In the genomic region with DNA sequence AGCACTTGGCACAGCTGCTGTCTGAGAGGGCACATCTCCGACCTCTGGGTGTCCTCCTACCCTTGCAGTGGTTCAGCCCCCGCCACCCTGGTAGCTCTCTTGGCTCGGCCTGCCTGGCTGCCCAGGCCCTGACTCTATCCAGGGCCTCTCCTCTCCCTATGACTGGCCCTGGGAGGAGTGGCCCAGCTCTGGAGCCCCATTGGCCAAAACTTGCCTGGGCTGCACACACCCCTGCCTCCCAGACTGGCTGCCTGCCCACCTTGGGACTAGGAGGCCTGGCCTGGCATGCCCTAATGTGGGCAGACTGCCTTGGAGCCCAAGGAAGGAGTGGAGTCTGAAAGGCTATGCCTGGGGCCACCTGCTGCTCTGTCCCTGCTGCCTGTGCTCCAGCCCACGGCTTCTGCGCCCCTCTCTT, we compare ENCODE assay signal across 9 cellular contexts. TPM values are rescaled to one million over a fixed set of nuclear protein-coding genes. Genes with fewer than 3 reads are reported as not detected.
DNase-seq lines count a peak whose midpoint lies in the region; ATAC-seq and TF ChIP-seq lines count a peak whose summit lies in the region.
"Had no signal": no experiment of that assay in that cellular context is flagged by ENCODE, and none has a peak within 500 bp of the region (broad histone marks: within the 10 kb centered on the region; RNA-seq: fewer than 3 reads in every experiment).

No MANE protein-coding gene starts in this region.

- intact Hi-C loops in activated naive CD4-positive, alpha-beta T cell treated with anti-CD3 and anti-CD28 coated beads for 36 hours (cut with micrococcal nuclease): no loop called here

- TF ChIP-seq CTCF in lung (IDR thresholded peaks at IDR 0.05; ENCODE audit: control extremely low read depth, extremely low read depth): no peak
- TF ChIP-seq CTCF in GM20000 (IDR thresholded peaks at IDR 0.05; ENCODE audit: extremely low read depth, missing control alignments): no peak

- CTCF ChIA-PET in activated naive CD4-positive, alpha-beta T cell treated with anti-CD3 and anti-CD28 coated beads for 36 hours (lab: Charles Lee): no interaction called here

- ATAC-seq in lung (ENCODE audit: insufficient read depth, low FRiP score): peak; percentile 94

- H3K27me3 Mint-ChIP-seq in activated naive CD4-positive, alpha-beta T cell treated with anti-CD3 and anti-CD28 coated beads for 36 hours (ENCODE audit: low read depth): no peaks in the 10 kb centered on the region

- in situ Hi-C loops in ACHN (cut with HindIII; ENCODE audit: low pct_ligation_motif_present, low pct_unique_long_range_greater_than_20kb, low sequenced_read_pairs) (no loop called here), HAP-1 (cut with MboI; ENCODE audit: low sequenced_read_pairs) (no loop called here)

- H3K36me3 Mint-ChIP-seq in activated naive CD4-positive, alpha-beta T cell treated with anti-CD3 and anti-CD28 coated beads for 36 hours (ENCODE audit: low read depth): no peaks in the 10 kb centered on the region

- H3K4me1 ChIP-seq in lung (ENCODE audit: control insufficient read depth in 2 of 2, insufficient read depth in 2 of 2, low read length in 2 of 2) (peaks cover 4 to 5% of the 10 kb centered on the region in 2 donors), HAP-1 (no peaks in the 10 kb centered on the region)

- H3K9me3 ChIP-seq in lung (ENCODE audit: control insufficient read depth in 2 of 2, insufficient read depth in 1 of 2, low read length in 1 of 2): no peaks in the 10 kb centered on the region
- no peaks in the 10 kb centered on the region for H3K9me3 ChIP-seq in HAP-1

- DNase-seq in ACHN: peak; percentile 88
- peak; percentile 80 for DNase-seq in NCI-H1694 (lab: John Stamatoyannopoulos, UW)
- peak; percentile 43 for DNase-seq in cortex of kidney (lab: John Stamatoyannopoulos, UW)
- DNase-seq in lung (ENCODE audit: low spot score): peak; percentile 93
- DNase-seq in activated naive CD4-positive, alpha-beta T cell treated with anti-CD3 and anti-CD28 coated beads for 36 hours: no peak
- DNase-seq in GM20000 (ENCODE audit: low spot score): no peak
- DNase-seq in HAP-1 (ENCODE audit: low spot score in 2 of 2): no peak
- no peak for DNase-seq in activated naive CD4-positive, alpha-beta T cell treated with anti-CD3 and anti-CD28 coated beads, Interleukin-2, amount 50 U/mL, for 16 hours
- DNase-seq: DND-41 had no signal

- H3K9me3 Mint-ChIP-seq in activated naive CD4-positive, alpha-beta T cell treated with anti-CD3 and anti-CD28 coated beads for 36 hours: peaks cover 1% of the 10 kb centered on the region

- peak overlapping the region; percentile 79 to 94 for H3K27ac ChIP-seq in lung (ENCODE audit: low read depth in 1 of 2, low read length in 1 of 2)

- no peaks in the 10 kb centered on the region for H3K4me1 Mint-ChIP-seq in activated naive CD4-positive, alpha-beta T cell treated with anti-CD3 and anti-CD28 coated beads for 36 hours (ENCODE audit: low read depth)

- H3K27me3 ChIP-seq in lung (ENCODE audit: control insufficient read depth, insufficient read depth): no peaks in the 10 kb centered on the region
- no peaks in the 10 kb centered on the region for H3K27me3 ChIP-seq in HAP-1 (ENCODE audit: low read depth)

- no peak overlapping the region for H3K4me3 ChIP-seq in lung
- H3K4me3 ChIP-seq in HAP-1: no peak overlapping the region

- WGBS in lung, 2 donors: 62 to 78% methylated on average over 5 of the region's 5 CpGs

- no peak overlapping the region for H3K4me3 Mint-ChIP-seq in activated naive CD4-positive, alpha-beta T cell treated with anti-CD3 and anti-CD28 coated beads for 36 hours

- H3K36me3 ChIP-seq in lung (ENCODE audit: control insufficient read depth in 2 of 2, insufficient read depth in 2 of 2, low read length in 2 of 2): no peaks in the 10 kb centered on the region
- H3K36me3 ChIP-seq in HAP-1 (replicated peaks): no peaks in the 10 kb centered on the region

- H3K27ac Mint-ChIP-seq in activated naive CD4-positive, alpha-beta T cell treated with anti-CD3 and anti-CD28 coated beads for 36 hours: no peak overlapping the region

RNA-seq across cellular contexts. Expression of a gene that starts 33.6 kb away (rescaled TPM):
- 10 to 100 TPM; 12.2 to 13.5 TPM for total RNA-seq in lung
- polyA plus RNA-seq in lung: 1 to 10 TPM; 2.8 to 3.7 TPM
- total RNA-seq in activated naive CD4-positive, alpha-beta T cell treated with anti-CD3 and anti-CD28 coated beads for 36 hours: 1 to 10 TPM; 1.1 to 1.2 TPM

RNA-seq across cellular contexts. Expression of a gene that starts 41.7 kb away (rescaled TPM):
- total RNA-seq in lung: not detected
- under 1 TPM; 0.02 to 0.06 TPM for polyA plus RNA-seq in lung
- not detected for total RNA-seq in activated naive CD4-positive, alpha-beta T cell treated with anti-CD3 and anti-CD28 coated beads for 36 hours

RNA-seq across cellular contexts. Expression of a gene that starts 60.0 kb away (rescaled TPM):
- total RNA-seq in lung: 1 to 10 TPM; 2.6 to 3.4 TPM
- polyA plus RNA-seq in lung: 1 to 10 TPM in 1 of 2 donors, under 1 TPM in 1; 0.21 to 1.2 TPM
- total RNA-seq in activated naive CD4-positive, alpha-beta T cell treated with anti-CD3 and anti-CD28 coated beads for 36 hours: under 1 TPM; 0.07 to 0.10 TPM

Comparison
In these comparisons a context has a peak if more than half of its experiments do, and no peak if none do; other contexts are left out.
1. DNase-seq: peak in ACHN (single experiment), NCI-H1694 (single experiment), cortex of kidney (single experiment) and lung (single experiment); none in activated naive CD4-positive, alpha-beta T cell treated with anti-CD3 and anti-CD28 coated beads for 36 hours (single experiment), GM20000 (single experiment), HAP-1 (0 of 2) and activated naive CD4-positive, alpha-beta T cell treated with anti-CD3 and anti-CD28 coated beads, Interleukin-2, amount 50 U/mL, for 16 hours (single experiment).
2. RNA of a gene that starts 33.6 kb away (total RNA-seq): 12.2 to 13.5 TPM in lung; 1.1 to 1.2 TPM in activated naive CD4-positive, alpha-beta T cell treated with anti-CD3 and anti-CD28 coated beads for 36 hours; every median in the first group is over 4 times any median in the second.